25 cellular contexts compared by ENCODE assay signal in genomic region chr2:137302957-137303356, GRCh38.
"Had no signal": no experiment of that assay in that cellular context is flagged by ENCODE, and none has a peak within 500 bp of the region (broad histone marks: within the 10 kb centered on the region; RNA-seq: fewer than 3 reads in every experiment).

No MANE protein-coding gene starts in this region.

- H3K9me3 ChIP-seq: SJCRH30, SK-N-SH had no signal

- ATAC-seq: activated CD4-positive, alpha-beta T cell treated with anti-CD3 and anti-CD28 coated beads for 36 hours; activated T-helper 17 cell treated with anti-CD3 and anti-CD28 coated beads, Interleukin-2, amount 50 U/mL, for 72 hours had no signal

- H3K4me1 ChIP-seq: SJCRH30 had no signal

- H3K4me2 ChIP-seq: SK-N-SH had no signal

- H3K36me3 ChIP-seq: brain microvascular endothelial cell, cardiac muscle cell, SJCRH30 had no signal

- H3K4me3 ChIP-seq: cardiac muscle cell, SJCRH30 had no signal

- DNase-seq: activated CD4-positive, alpha-beta memory T cell treated with anti-CD3 and anti-CD28 coated beads, Interleukin-2, amount 10 ng/mL, durations not matched to agents 7 days and 5 days; activated CD4-positive, alpha-beta T cell treated with anti-CD3 and anti-CD28 coated beads for 36 hours; activated CD4-positive, alpha-beta T cell treated with anti-CD3 and anti-CD28 coated beads, Interleukin-2, amount 50 U/mL, for 1 hour; activated CD4-positive, CD25-positive, alpha-beta regulatory T cell; activated gamma-delta T cell; activated naive CD4-positive, alpha-beta T cell treated with anti-CD3 and anti-CD28 coated beads for 36 hours; activated T-cell treated with anti-CD3 and anti-CD28 coated beads for 4 hours; activated T-cell treated with anti-CD3 and anti-CD28 coated beads, Interleukin-2, amount 50 U/mL, for 48 hours; amygdala; brain microvascular endothelial cell; cerebellar nuclear complex; MM.1S; NCI-H1105 treated with DMSO at 0.1 percent for 48 hours; NCI-H1436 treated with DMSO at 0.1 percent for 48 hours; NCI-H187 treated with DMSO at 0.1 percent for 48 hours; NCI-H2081 treated with DMSO at 0.1 percent for 48 hours; NCI-H226; NCI-H524; NCI-H82; SJCRH30; SK-N-SH; T-helper 1 cell had no signal

- H3K27ac ChIP-seq: brain microvascular endothelial cell, cardiac muscle cell, SJCRH30, VCaP had no signal

- H3K9ac ChIP-seq: SK-N-SH had no signal

- H3K27me3 ChIP-seq: brain microvascular endothelial cell, cardiac muscle cell, SJCRH30 had no signal
